17 cellular contexts compared by ENCODE assay signal in the genomic region with DNA sequence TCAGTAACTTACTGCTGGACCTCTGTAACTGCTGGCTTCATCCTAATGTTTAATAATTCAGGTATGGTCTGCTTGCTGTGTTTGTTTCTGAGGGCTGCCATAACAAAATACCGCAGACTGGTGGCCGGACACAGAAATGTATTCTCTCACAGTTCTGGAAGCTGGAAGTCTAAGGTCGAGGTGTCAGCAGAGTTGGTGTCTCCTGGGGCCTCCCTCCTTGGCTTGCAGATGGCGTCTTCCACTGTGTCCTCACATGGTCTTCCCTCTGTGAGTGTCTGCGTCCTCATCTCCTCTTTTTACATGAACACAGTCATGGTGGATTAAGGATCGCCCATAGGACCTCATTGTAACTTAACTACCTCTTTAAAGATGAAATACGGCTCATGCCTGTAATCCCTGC.
DNase-seq lines count a peak whose midpoint lies in the region; ATAC-seq and TF ChIP-seq lines count a peak whose summit lies in the region.
"Had no signal": no experiment of that assay in that cellular context is flagged by ENCODE, and none has a peak within 500 bp of the region (broad histone marks: within the 10 kb centered on the region; RNA-seq: fewer than 3 reads in every experiment).

No MANE protein-coding gene starts in this region.

- no peak overlapping the region for H2BK5ac ChIP-seq in mesendoderm (ENCODE audit: low read length)

- H3K79me1 ChIP-seq in mesendoderm (ENCODE audit: low read length), result no peaks in the 10 kb centered on the region

- no peak overlapping the region for H3K4me2 ChIP-seq in mesendoderm (ENCODE audit: low read length)
- H3K4me2 ChIP-seq: A549; BLaER1 treated with 17β-estradiol and CSF1 and Interleukin-3, amounts not matched to agents 10 nM and 100 nM had no signal

- H3K36me3 Mint-ChIP-seq in activated T-cell treated with anti-CD3 and anti-CD28 coated beads, Interleukin-2, amount 50 U/mL, for 24 hours (ENCODE audit: low read depth), result peaks cover 8% of the 10 kb centered on the region
- no peaks in the 10 kb centered on the region for H3K36me3 Mint-ChIP-seq in activated T-cell treated with anti-CD3 and anti-CD28 coated beads, Interleukin-2, amount 50 U/mL, for 4 hours (ENCODE audit: insufficient read depth)
- peaks cover 2 to 4% of the 10 kb centered on the region in 2 donors for H3K36me3 Mint-ChIP-seq in CD14-positive monocyte
- H3K36me3 Mint-ChIP-seq in activated T-helper 17 cell treated with anti-CD3 and anti-CD28 coated beads, Interleukin-2, amount 50 U/mL, for 72 hours (ENCODE audit: low read depth), result no peaks in the 10 kb centered on the region

- TF ChIP-seq POLR2A in testis (IDR thresholded peaks at IDR 0.05), result no peak

- no peak overlapping the region for H3K18ac ChIP-seq in mesendoderm (ENCODE audit: low read length)

- H3K27me3 Mint-ChIP-seq in activated T-cell treated with anti-CD3 and anti-CD28 coated beads, Interleukin-2, amount 50 U/mL, for 24 hours, result no peaks in the 10 kb centered on the region
- H3K27me3 Mint-ChIP-seq in activated T-cell treated with anti-CD3 and anti-CD28 coated beads, Interleukin-2, amount 50 U/mL, for 4 hours (ENCODE audit: low read depth), result no peaks in the 10 kb centered on the region
- peaks cover 0 to 2% (median 0%) of the 10 kb centered on the region in 3 donors for H3K27me3 Mint-ChIP-seq in CD14-positive monocyte (ENCODE audit: low read depth in 3 of 3)
- no peaks in the 10 kb centered on the region for H3K27me3 Mint-ChIP-seq in activated T-helper 17 cell treated with anti-CD3 and anti-CD28 coated beads, Interleukin-2, amount 50 U/mL, for 72 hours

- no peak overlapping the region for H3K23ac ChIP-seq in mesendoderm (ENCODE audit: low read length)

- DNase-seq in activated T-cell treated with anti-CD3 and anti-CD28 coated beads, Interleukin-2, amount 50 U/mL, for 24 hours, result no peak
- no peak for DNase-seq in activated T-cell treated with anti-CD3 and anti-CD28 coated beads, Interleukin-2, amount 50 U/mL, for 4 hours
- no peak for DNase-seq in CD14-positive monocyte (ENCODE audit: low spot score)
- DNase-seq in left ventricle myocardium inferior, result peak; percentile 35
- no peak for DNase-seq in mesendoderm
- no peak for DNase-seq in left lung
- DNase-seq in testis, result no peak
- DNase-seq: DND-41, GM23248, NCI-H1417 treated with DMSO at 0.1 percent for 48 hours, NCI-H1930, NCI-H69, OCI-M1 had no signal

- H3K27me3 ChIP-seq in left ventricle myocardium inferior (ENCODE audit: low read depth) (no peaks in the 10 kb centered on the region), mesendoderm (ENCODE audit: insufficient read depth, low read length, poor library complexity) (no peaks in the 10 kb centered on the region), left lung (no peaks in the 10 kb centered on the region), testis (no peaks in the 10 kb centered on the region)
- H3K27me3 ChIP-seq: BLaER1 treated with 17β-estradiol and CSF1 and Interleukin-3, amounts not matched to agents 10 nM and 100 nM had no signal

- no peaks in the 10 kb centered on the region for H3K9me3 Mint-ChIP-seq in activated T-cell treated with anti-CD3 and anti-CD28 coated beads, Interleukin-2, amount 50 U/mL, for 24 hours
- no peaks in the 10 kb centered on the region for H3K9me3 Mint-ChIP-seq in activated T-cell treated with anti-CD3 and anti-CD28 coated beads, Interleukin-2, amount 50 U/mL, for 4 hours
- H3K9me3 Mint-ChIP-seq in CD14-positive monocyte, result peaks cover 0 to 3% (median 0%) of the 10 kb centered on the region in 7 donors
- peaks cover 4% of the 10 kb centered on the region for H3K9me3 Mint-ChIP-seq in activated T-helper 17 cell treated with anti-CD3 and anti-CD28 coated beads, Interleukin-2, amount 50 U/mL, for 72 hours

- H3K56ac ChIP-seq in mesendoderm (ENCODE audit: low read length), result no peak overlapping the region

- no peak overlapping the region for H3K4ac ChIP-seq in mesendoderm (ENCODE audit: low read depth, low read length)

- H3K27ac ChIP-seq in left ventricle myocardium inferior (replicated peaks) (no peak overlapping the region), mesendoderm (ENCODE audit: low read depth, low read length) (no peak overlapping the region), left lung (no peak overlapping the region), testis (no peak overlapping the region)
- H3K27ac ChIP-seq: A549; BLaER1 treated with 17β-estradiol and CSF1 and Interleukin-3, amounts not matched to agents 10 nM and 100 nM; GM23248 had no signal

- H3K27ac Mint-ChIP-seq in activated T-cell treated with anti-CD3 and anti-CD28 coated beads, Interleukin-2, amount 50 U/mL, for 24 hours, result peak overlapping the region; percentile 94
- peak overlapping the region in 5 of 7 donors; percentile 37 to 99 (median 99) for H3K27ac Mint-ChIP-seq in CD14-positive monocyte
- H3K27ac Mint-ChIP-seq in activated T-helper 17 cell treated with anti-CD3 and anti-CD28 coated beads, Interleukin-2, amount 50 U/mL, for 72 hours, result peak overlapping the region; percentile 99

- no peaks in the 10 kb centered on the region for H3K9me3 ChIP-seq in left ventricle myocardium inferior (replicated peaks)
- no peaks in the 10 kb centered on the region for H3K9me3 ChIP-seq in left lung
- no peaks in the 10 kb centered on the region for H3K9me3 ChIP-seq in testis
- H3K9me3 ChIP-seq: A549 had no signal

- H3K4me1 ChIP-seq in left ventricle myocardium inferior (no peaks in the 10 kb centered on the region), mesendoderm (ENCODE audit: control insufficient read depth, low read depth, low read length) (peaks cover 8% of the 10 kb centered on the region), left lung (peaks cover 0 to 7% of the 10 kb centered on the region in 2 donors), testis (peaks cover 5% of the 10 kb centered on the region)
- H3K4me1 ChIP-seq: A549 had no signal

- ATAC-seq in activated T-cell treated with anti-CD3 and anti-CD28 coated beads, Interleukin-2, amount 50 U/mL, for 4 hours, result no peak
- no peak for ATAC-seq in activated T-helper 17 cell treated with anti-CD3 and anti-CD28 coated beads, Interleukin-2, amount 50 U/mL, for 72 hours (replicated peaks)
- ATAC-seq in left lung, result no peak
- ATAC-seq: A549, HCT116 had no signal

- no peak overlapping the region for H2BK120ac ChIP-seq in mesendoderm (ENCODE audit: low read depth, low read length)

- H3K36me3 ChIP-seq in left ventricle myocardium inferior, result no peaks in the 10 kb centered on the region
- no peaks in the 10 kb centered on the region for H3K36me3 ChIP-seq in mesendoderm (ENCODE audit: control insufficient read depth, insufficient read depth, low read length)
- no peaks in the 10 kb centered on the region for H3K36me3 ChIP-seq in left lung
- no peaks in the 10 kb centered on the region for H3K36me3 ChIP-seq in testis (ENCODE audit: low read depth, missing control alignments)
- H3K36me3 ChIP-seq: BLaER1 treated with 17β-estradiol and CSF1 and Interleukin-3, amounts not matched to agents 10 nM and 100 nM had no signal

- H3K4me1 Mint-ChIP-seq in activated T-cell treated with anti-CD3 and anti-CD28 coated beads, Interleukin-2, amount 50 U/mL, for 24 hours (ENCODE audit: low read depth), result peaks cover 51% of the 10 kb centered on the region
- H3K4me1 Mint-ChIP-seq in activated T-cell treated with anti-CD3 and anti-CD28 coated beads, Interleukin-2, amount 50 U/mL, for 4 hours (ENCODE audit: low read depth), result peaks cover 43% of the 10 kb centered on the region
- H3K4me1 Mint-ChIP-seq in CD14-positive monocyte, result peaks cover 27% of the 10 kb centered on the region
- peaks cover 30% of the 10 kb centered on the region for H3K4me1 Mint-ChIP-seq in activated T-helper 17 cell treated with anti-CD3 and anti-CD28 coated beads, Interleukin-2, amount 50 U/mL, for 72 hours

- H3K4me3 Mint-ChIP-seq in activated T-cell treated with anti-CD3 and anti-CD28 coated beads, Interleukin-2, amount 50 U/mL, for 24 hours, result no peak overlapping the region
- H3K4me3 Mint-ChIP-seq in activated T-cell treated with anti-CD3 and anti-CD28 coated beads, Interleukin-2, amount 50 U/mL, for 4 hours, result no peak overlapping the region
- H3K4me3 Mint-ChIP-seq in CD14-positive monocyte, result no peak overlapping the region
- peak overlapping the region; percentile 89 for H3K4me3 Mint-ChIP-seq in activated T-helper 17 cell treated with anti-CD3 and anti-CD28 coated beads, Interleukin-2, amount 50 U/mL, for 72 hours

- no peak overlapping the region for H4K5ac ChIP-seq in mesendoderm (ENCODE audit: low read length)

- no peak overlapping the region for H4K8ac ChIP-seq in mesendoderm (ENCODE audit: low read depth, low read length)

- H2BK15ac ChIP-seq in mesendoderm (replicated peaks; ENCODE audit: low read depth), result no peak overlapping the region

- no peak overlapping the region for H2AK5ac ChIP-seq in mesendoderm (ENCODE audit: low read length)

- H3K79me2 ChIP-seq in mesendoderm (ENCODE audit: control insufficient read depth, insufficient read depth, low read length), result no peaks in the 10 kb centered on the region

- no peak overlapping the region for H3K9ac ChIP-seq in mesendoderm (ENCODE audit: low read length)
- H3K9ac ChIP-seq: BLaER1 treated with 17β-estradiol and CSF1 and Interleukin-3, amounts not matched to agents 10 nM and 100 nM; GM23248 had no signal

- WGBS in mesendoderm (ENCODE audit: extremely low coverage, insufficient coverage, low lambda C conversion rate), result no CpG with 5 or more reads among the region's 7 CpGs
- WGBS in testis, 2 donors, result 83 to 92% methylated on average over 7 of the region's 7 CpGs

- H3K4me3 ChIP-seq in left ventricle myocardium inferior (no peak overlapping the region), mesendoderm (ENCODE audit: low read length) (no peak overlapping the region), left lung (no peak overlapping the region), testis (no peak overlapping the region)
- H3K4me3 ChIP-seq: A549; BLaER1 treated with 17β-estradiol and CSF1 and Interleukin-3, amounts not matched to agents 10 nM and 100 nM; GM23248 had no signal

- no peak for TF ChIP-seq CTCF in CD14-positive monocyte (IDR thresholded peaks at IDR 0.05)
- TF ChIP-seq CTCF in left ventricle myocardium inferior (IDR thresholded peaks at IDR 0.05; ENCODE audit: borderline replicate concordance), result peak; percentile 11
- TF ChIP-seq CTCF in left lung (IDR thresholded peaks at IDR 0.05), result no peak
- TF ChIP-seq CTCF in testis (IDR thresholded peaks at IDR 0.05), result no peak

- intact Hi-C loops in CD14-positive monocyte (cut with micrococcal nuclease) (no loop called here), left ventricle myocardium inferior (cut with micrococcal nuclease) (no loop called here), left lung (cut with DNase I) (no loop called here), testis (cut with DNase I; ENCODE audit: low total_unique reads) (no loop called here)
